In genomic region chr10:21159669-21160068, GRCh38 we compare ENCODE assay signal across 23 cellular contexts.
DNase-seq lines count a peak whose midpoint lies in the region; ATAC-seq and TF ChIP-seq lines count a peak whose summit lies in the region.
"Had no signal": no experiment of that assay in that cellular context is flagged by ENCODE, and none has a peak within 500 bp of the region (broad histone marks: within the 10 kb centered on the region; RNA-seq: fewer than 3 reads in every experiment).

No MANE protein-coding gene starts in this region.

- no peak for TF ChIP-seq POLR2A in breast epithelium (IDR thresholded peaks at IDR 0.05)

- H3K4me1 ChIP-seq in breast epithelium = no peaks in the 10 kb centered on the region
- peaks cover 22% of the 10 kb centered on the region for H3K4me1 ChIP-seq in PC-3 (ENCODE audit: insufficient read depth, low read length)
- H3K4me1 ChIP-seq in foreskin keratinocyte = no peaks in the 10 kb centered on the region
- H3K4me1 ChIP-seq: BLaER1, transverse colon had no signal

- 0 out of 2 replicates have a peak overlapping the region, but pooled peaks have one; percentile 19 for H2AFZ ChIP-seq in PC-3 (ENCODE audit: low read length)
- H2AFZ ChIP-seq: hepatocyte had no signal

- H3K9ac ChIP-seq in PC-3 (ENCODE audit: low read length) = no peak overlapping the region
- H3K9ac ChIP-seq: BLaER1 had no signal

- CTCF ChIA-PET in MCF 10A (lab: Yijun Ruan, JAX) (interaction anchor here (0.6 kb wide), 1 partner anchor 104 kb away, joined by 3 read pairs; no protein-coding TSS in a partner anchor), PC-3 (lab: Charles Lee) (interaction anchor here (0.6 kb wide), 1 partner anchor 337 kb away, joined by 3 read pairs; no protein-coding TSS in a partner anchor)
- CTCF ChIA-PET in CD4-positive, alpha-beta T cell (lab: Charles Lee) = no interaction called here

- H3K9me3 ChIP-seq in breast epithelium (no peaks in the 10 kb centered on the region), PC-3 (ENCODE audit: low read length) (no peaks in the 10 kb centered on the region)
- H3K9me3 ChIP-seq in CD4-positive, alpha-beta T cell (ENCODE audit: control insufficient read depth, low read length) = no peaks in the 10 kb centered on the region
- H3K9me3 ChIP-seq: ovary, transverse colon had no signal

- H3K4me3 ChIP-seq in breast epithelium = no peak overlapping the region
- H3K4me3 ChIP-seq in PC-3 (ENCODE audit: low read length) = no peak overlapping the region
- H3K4me3 ChIP-seq: BLaER1, hepatocyte, ovary, transverse colon had no signal

- BruUV-seq in MCF 10A (replicated peaks; lab: Mats Ljungman, UMichigan) = no TSS peak
- BruUV-seq in PC-3 (replicated peaks; lab: Mats Ljungman, UMichigan) = no TSS peak

- no peaks in the 10 kb centered on the region for H3K9me2 ChIP-seq in PC-3 (replicated peaks; ENCODE audit: low read length)

- H3K79me2 ChIP-seq in PC-3 (ENCODE audit: low read length) = no peaks in the 10 kb centered on the region
- H3K79me2 ChIP-seq: hepatocyte had no signal

- H3K4me2 ChIP-seq in PC-3 (ENCODE audit: low read length) = peak overlapping the region; percentile 50
- H3K4me2 ChIP-seq: BLaER1, hepatocyte had no signal

- POLR2A ChIA-PET in MCF 10A (lab: Yijun Ruan, JAX) = interaction anchor here (0.7 to 1.4 kb wide), 3 partner anchors 13 to 29 kb away, joined by 3 read pairs; no protein-coding TSS in a partner anchor
- POLR2A ChIA-PET in PC-3 (lab: Charles Lee; ENCODE audit: unreplicated experiment) = interaction anchor here (0.7 to 1.0 kb wide), 2 partner anchors 25 to 1149 kb away, joined by 4 to 7 read pairs; no protein-coding TSS in a partner anchor
- POLR2A ChIA-PET in CD4-positive, alpha-beta T cell (lab: Charles Lee) = no interaction called here

- H3K36me3 ChIP-seq in breast epithelium (no peaks in the 10 kb centered on the region), PC-3 (ENCODE audit: low read depth, low read length) (no peaks in the 10 kb centered on the region)
- H3K36me3 ChIP-seq: BLaER1, brain microvascular endothelial cell, ovary, transverse colon had no signal

- no peaks in the 10 kb centered on the region for H3F3A ChIP-seq in PC-3 (ENCODE audit: low read length, unreplicated experiment)

- H3K27ac ChIP-seq in breast epithelium (peak overlapping the region; percentile 60 to 76), PC-3 (ENCODE audit: low read length) (no peak overlapping the region), foreskin keratinocyte (no peak overlapping the region)
- H3K27ac ChIP-seq in CD4-positive, alpha-beta T cell (ENCODE audit: low read depth, low read length) = no peak overlapping the region
- H3K27ac ChIP-seq: BLaER1, brain microvascular endothelial cell, hepatocyte, ovary, transverse colon had no signal

- no peaks in the 10 kb centered on the region for H3K27me3 ChIP-seq in breast epithelium
- H3K27me3 ChIP-seq in PC-3 (ENCODE audit: low read length) = no peaks in the 10 kb centered on the region
- peaks cover 20% of the 10 kb centered on the region for H3K27me3 ChIP-seq in foreskin keratinocyte
- peaks cover 5% of the 10 kb centered on the region for H3K27me3 ChIP-seq in CD4-positive, alpha-beta T cell (ENCODE audit: control insufficient read depth, insufficient read depth, low read length)
- H3K27me3 ChIP-seq: BLaER1, brain microvascular endothelial cell, hepatocyte, ovary, transverse colon had no signal

- H3K4me3 Mint-ChIP-seq in MCF 10A (ENCODE audit: unreplicated experiment) = no peak overlapping the region
- no peak overlapping the region for H3K4me3 Mint-ChIP-seq in CD4-positive, alpha-beta T cell
- H3K4me3 Mint-ChIP-seq: activated CD4-positive, alpha-beta T cell treated with anti-CD3 and anti-CD28 coated beads for 36 hours; activated CD8-positive, alpha-beta T cell treated with anti-CD3 and anti-CD28 coated beads for 36 hours; activated naive CD4-positive, alpha-beta T cell treated with anti-CD3 and anti-CD28 coated beads, Interleukin-2, amount 50 U/mL, for 24 hours; activated T-helper 17 cell treated with anti-CD3 and anti-CD28 coated beads, Interleukin-2, amount 50 U/mL, for 72 hours; memory B cell; nephron progenitor cell; stimulated activated effector memory CD8-positive, alpha-beta T cell treated with anti-CD3 and anti-CD28 coated beads, Interleukin-12 subunit alpha, Interleukin-12 subunit beta, amount 100 ng/mL, for 72 hours; T-helper 2 cell treated with Interferon-gamma antibody and Interleukin-4, amounts not matched to agents 5 μg/mL and 100 μg/mL, for 36 hours had no signal

- no peak overlapping the region for H3K27ac Mint-ChIP-seq in MCF 10A (ENCODE audit: low read depth, unreplicated experiment)
- no peak overlapping the region for H3K27ac Mint-ChIP-seq in CD4-positive, alpha-beta T cell
- H3K27ac Mint-ChIP-seq: activated CD4-positive, alpha-beta T cell treated with anti-CD3 and anti-CD28 coated beads for 36 hours; activated CD8-positive, alpha-beta T cell treated with anti-CD3 and anti-CD28 coated beads for 36 hours; activated naive CD4-positive, alpha-beta T cell treated with anti-CD3 and anti-CD28 coated beads, Interleukin-2, amount 50 U/mL, for 24 hours; activated T-helper 17 cell treated with anti-CD3 and anti-CD28 coated beads, Interleukin-2, amount 50 U/mL, for 72 hours; memory B cell; stimulated activated effector memory CD8-positive, alpha-beta T cell treated with anti-CD3 and anti-CD28 coated beads, Interleukin-12 subunit alpha, Interleukin-12 subunit beta, amount 100 ng/mL, for 72 hours; T-helper 2 cell treated with Interferon-gamma antibody and Interleukin-4, amounts not matched to agents 5 μg/mL and 100 μg/mL, for 36 hours had no signal

- H3K4me1 Mint-ChIP-seq in MCF 10A (ENCODE audit: insufficient read depth, unreplicated experiment) = peaks cover 5% of the 10 kb centered on the region
- no peaks in the 10 kb centered on the region for H3K4me1 Mint-ChIP-seq in CD4-positive, alpha-beta T cell (ENCODE audit: low read depth)
- H3K4me1 Mint-ChIP-seq: activated CD4-positive, alpha-beta T cell treated with anti-CD3 and anti-CD28 coated beads for 36 hours; activated naive CD4-positive, alpha-beta T cell treated with anti-CD3 and anti-CD28 coated beads, Interleukin-2, amount 50 U/mL, for 24 hours; activated T-helper 17 cell treated with anti-CD3 and anti-CD28 coated beads, Interleukin-2, amount 50 U/mL, for 72 hours; memory B cell; stimulated activated effector memory CD8-positive, alpha-beta T cell treated with anti-CD3 and anti-CD28 coated beads, Interleukin-12 subunit alpha, Interleukin-12 subunit beta, amount 100 ng/mL, for 72 hours had no signal

- H3K36me3 Mint-ChIP-seq in MCF 10A (ENCODE audit: insufficient read depth, unreplicated experiment) = peaks cover 16% of the 10 kb centered on the region
- no peaks in the 10 kb centered on the region for H3K36me3 Mint-ChIP-seq in CD4-positive, alpha-beta T cell (ENCODE audit: low read depth)
- H3K36me3 Mint-ChIP-seq: activated naive CD4-positive, alpha-beta T cell treated with anti-CD3 and anti-CD28 coated beads, Interleukin-2, amount 50 U/mL, for 24 hours; memory B cell; stimulated activated effector memory CD8-positive, alpha-beta T cell treated with anti-CD3 and anti-CD28 coated beads, Interleukin-12 subunit alpha, Interleukin-12 subunit beta, amount 100 ng/mL, for 72 hours had no signal

- no peaks in the 10 kb centered on the region for H3K27me3 Mint-ChIP-seq in MCF 10A (ENCODE audit: insufficient read depth, unreplicated experiment)
- peaks cover 24% of the 10 kb centered on the region for H3K27me3 Mint-ChIP-seq in CD4-positive, alpha-beta T cell

- ATAC-seq in PC-3 = peak; percentile 42
- peak; percentile 39 for ATAC-seq in foreskin keratinocyte
- no peak for ATAC-seq in GM18909 (IDR thresholded peaks at IDR 0.05; ENCODE audit: poor library complexity, unreplicated experiment)
- ATAC-seq in GM19324 (IDR thresholded peaks at IDR 0.05; ENCODE audit: low FRiP score, unreplicated experiment) = no peak
- no peak for ATAC-seq in CD4-positive, alpha-beta T cell (ENCODE audit: poor library complexity)
- ATAC-seq: activated CD4-positive, alpha-beta T cell treated with anti-CD3 and anti-CD28 coated beads for 36 hours; activated CD8-positive, alpha-beta T cell treated with anti-CD3 and anti-CD28 coated beads for 36 hours; activated T-helper 17 cell treated with anti-CD3 and anti-CD28 coated beads, Interleukin-2, amount 50 U/mL, for 72 hours; stimulated activated effector memory CD8-positive, alpha-beta T cell treated with anti-CD3 and anti-CD28 coated beads, Interleukin-12 subunit alpha, Interleukin-12 subunit beta, amount 100 ng/mL, for 72 hours had no signal

- peak in 1 of 3 donors; percentile 32 for TF ChIP-seq CTCF in breast epithelium (IDR thresholded peaks at IDR 0.05)
- TF ChIP-seq CTCF in MCF 10A (IDR thresholded peaks at IDR 0.05; ENCODE audit: unreplicated experiment) = no peak
- peak; percentile 32; the same call in 1 of the 2 replicates for TF ChIP-seq CTCF in PC-3 (conservative IDR thresholded peaks at IDR 0.05; ENCODE audit: low read depth, low read length)
- TF ChIP-seq CTCF in foreskin keratinocyte (conservative IDR thresholded peaks at IDR 0.05) = no peak
- no peak for TF ChIP-seq CTCF in CD4-positive, alpha-beta T cell (IDR thresholded peaks at IDR 0.05)

- DNase-seq in breast epithelium (ENCODE audit: low spot score in 2 of 2) (no peak), MCF 10A (ENCODE audit: unreplicated experiment) (no peak), PC-3 (peak; percentile 44), foreskin keratinocyte (no peak)
- no peak for DNase-seq in CD4-positive, alpha-beta T cell
- DNase-seq: activated CD4-positive, alpha-beta T cell treated with anti-CD3 and anti-CD28 coated beads for 36 hours; activated CD8-positive, alpha-beta T cell treated with anti-CD3 and anti-CD28 coated beads for 36 hours; amniotic stem cell; brain microvascular endothelial cell; KBM-7; nephron progenitor cell; ovary; stimulated activated CD4-positive, alpha-beta T cell treated with anti-CD3 and anti-CD28 coated beads, Interleukin-15, amount 100 ng/mL, for 24 hours; transverse colon had no signal

- no peaks in the 10 kb centered on the region for H3K9me3 Mint-ChIP-seq in MCF 10A (ENCODE audit: unreplicated experiment)
- peaks cover 2% of the 10 kb centered on the region for H3K9me3 Mint-ChIP-seq in CD4-positive, alpha-beta T cell
- H3K9me3 Mint-ChIP-seq: T-helper 2 cell treated with Interferon-gamma antibody and Interleukin-4, amounts not matched to agents 5 μg/mL and 100 μg/mL, for 36 hours had no signal

- intact Hi-C loops in breast epithelium (cut with DNase I; ENCODE audit: low total_unique reads) = no loop called here
- intact Hi-C loops in MCF 10A (cut with micrococcal nuclease) = no loop called here
- intact Hi-C loops in PC-3 (cut with micrococcal nuclease) = loop anchor here (10.0 kb wide), 3 partner anchors 165 to 365 kb away; partner anchors contain the start of gene SKIDA1
- intact Hi-C loops in CD4-positive, alpha-beta T cell (cut with DNase I, micrococcal nuclease) = no loop called here

- H4K20me1 ChIP-seq in PC-3 (ENCODE audit: low read length) = no peaks in the 10 kb centered on the region
- H4K20me1 ChIP-seq: BLaER1 had no signal

Comparison
In these comparisons a context has a peak if more than half of its experiments do, and no peak if none do; other contexts are left out.
1. H3K27ac ChIP-seq: peak in breast epithelium (2 of 2); none in PC-3 (single experiment), foreskin keratinocyte (single experiment) and CD4-positive, alpha-beta T cell (single experiment).
2. ATAC-seq: peak in PC-3 (single experiment) and foreskin keratinocyte (single experiment); none in GM18909 (single experiment), GM19324 (single experiment) and CD4-positive, alpha-beta T cell (single experiment).